ENCODE assay signal across 9 cellular contexts in genomic region chr1:153288634-153289275, GRCh38. TPM values are rescaled to one million over a fixed set of nuclear protein-coding genes. Genes with fewer than 3 reads are reported as not detected.
DNase-seq lines count a peak whose midpoint lies in the region; ATAC-seq and TF ChIP-seq lines count a peak whose summit lies in the region.
"Had no signal": no experiment of that assay in that cellular context is flagged by ENCODE, and none has a peak within 500 bp of the region (broad histone marks: within the 10 kb centered on the region; RNA-seq: fewer than 3 reads in every experiment).

No MANE protein-coding gene starts in this region.

- POLR2A ChIA-PET in Panc1 (lab: Charles Lee): interaction anchor here (0.7 kb wide), 1 partner anchor 1100 kb away, joined by 5 read pairs; no protein-coding TSS in a partner anchor

- peak; percentile 10 for DNase-seq in stimulated activated CD4-positive, alpha-beta T cell treated with anti-CD3 and anti-CD28 coated beads, Interleukin-12 subunit alpha, Interleukin-12 subunit beta, amount 100 ng/mL, for 4 hours
- no peak for DNase-seq in stimulated activated CD4-positive, alpha-beta T cell treated with anti-CD3 and anti-CD28 coated beads, Interleukin-4, amount 100 ng/mL, for 24 hours
- DNase-seq in Panc1 (ENCODE audit: low read depth, low spot score) (peak; percentile 15), fibroblast of the aortic adventitia (ENCODE audit: low read depth) (no peak), HK-2 (ENCODE audit: unreplicated experiment) (no peak)

- no peaks in the 10 kb centered on the region for H3K4me1 ChIP-seq in Panc1 (ENCODE audit: control insufficient read depth, insufficient read depth, low read length)

- CTCF ChIA-PET in Panc1 (lab: Charles Lee): interaction anchor here (0.6 to 0.7 kb wide), 2 partner anchors 67 to 553 kb away, joined by 3 to 7 read pairs; no protein-coding TSS in a partner anchor

- BruUV-seq in Panc1 (replicated peaks; lab: Mats Ljungman, UMichigan): no TSS peak

- H3K4me3 ChIP-seq in Panc1 (ENCODE audit: low read depth in 2 of 2, low read length in 2 of 2): no peak overlapping the region
- no peak overlapping the region for H3K4me3 ChIP-seq in fibroblast of the aortic adventitia (ENCODE audit: low read depth, low read length)

- H3K27me3 ChIP-seq in Panc1 (ENCODE audit: control insufficient read depth, insufficient read depth, low read length): peaks cover 14% of the 10 kb centered on the region

- peak; percentile 81 for TF ChIP-seq CTCF in Panc1 (IDR thresholded peaks at IDR 0.05)
- peak; percentile 24 for TF ChIP-seq CTCF in fibroblast of the aortic adventitia (IDR thresholded peaks at IDR 0.05; ENCODE audit: insufficient read depth, low read length)

- intact Hi-C loops in Panc1 (cut with micrococcal nuclease; ENCODE audit: unreplicated experiment): no loop called here

- in situ Hi-C loops in Panc1 (cut with HindIII; ENCODE audit: low pct_unique_long_range_greater_than_20kb, low sequenced_read_pairs): no loop called here

- no peaks in the 10 kb centered on the region for H3K36me3 ChIP-seq in Panc1 (ENCODE audit: control insufficient read depth, insufficient read depth, low read length)

- TF ChIP-seq POLR2A in GM18505 (IDR thresholded peaks at IDR 0.05; ENCODE audit: borderline replicate concordance, extremely low read depth, insufficient read depth, insufficient read length): no peak

- peak; percentile 85 for ATAC-seq in Panc1
- no peak for ATAC-seq in GM18505 (IDR thresholded peaks at IDR 0.05; ENCODE audit: unreplicated experiment)
- no peak for ATAC-seq in GM21825 (IDR thresholded peaks at IDR 0.05; ENCODE audit: unreplicated experiment)
- ATAC-seq in GM19463 (IDR thresholded peaks at IDR 0.05; ENCODE audit: unreplicated experiment): no peak

- no peaks in the 10 kb centered on the region for H3K9me3 ChIP-seq in Panc1 (ENCODE audit: control insufficient read depth, insufficient read depth, low read depth, low read length)

- no peak overlapping the region for H3K27ac ChIP-seq in Panc1 (ENCODE audit: low read length)

RNA-seq across cellular contexts. Expression of gene PGLYRP3, which starts 24.0 kb away (rescaled TPM):
- total RNA-seq in Panc1 (2021; ENCODE audit: unreplicated experiment): not detected
- not detected for polyA plus RNA-seq in Panc1 (2012; ENCODE audit: insufficient read length)
- not detected in 2 replicates for total RNA-seq in fibroblast of the aortic adventitia (ENCODE audit: low replicate concordance)
- polyA plus RNA-seq: adipose tissue had no signal

RNA-seq across cellular contexts. Expression of gene LORICRIN, which starts 29.3 kb away (rescaled TPM):
- total RNA-seq in Panc1 (2021; ENCODE audit: unreplicated experiment): not detected
- not detected for polyA plus RNA-seq in Panc1 (2012; ENCODE audit: insufficient read length)
- total RNA-seq in fibroblast of the aortic adventitia (ENCODE audit: low replicate concordance): not detected in 2 replicates
- polyA plus RNA-seq: adipose tissue had no signal

RNA-seq across cellular contexts. Expression of gene PGLYRP4, which starts 59.9 kb away (rescaled TPM):
- total RNA-seq in Panc1 (2021; ENCODE audit: unreplicated experiment): not detected
- polyA plus RNA-seq in Panc1 (2012; ENCODE audit: insufficient read length): not detected
- total RNA-seq in fibroblast of the aortic adventitia (ENCODE audit: low replicate concordance): not detected in 2 replicates
- polyA plus RNA-seq: adipose tissue had no signal

Comparison
In these comparisons a context has a peak if more than half of its experiments do, and no peak if none do; other contexts are left out.
1. DNase-seq: peak in stimulated activated CD4-positive, alpha-beta T cell treated with anti-CD3 and anti-CD28 coated beads, Interleukin-12 subunit alpha, Interleukin-12 subunit beta, amount 100 ng/mL, for 4 hours (single experiment) and Panc1 (single experiment); none in stimulated activated CD4-positive, alpha-beta T cell treated with anti-CD3 and anti-CD28 coated beads, Interleukin-4, amount 100 ng/mL, for 24 hours (single experiment), fibroblast of the aortic adventitia (single experiment) and HK-2 (single experiment).